ENCODE assay signal across 9 cellular contexts in the genomic region with DNA sequence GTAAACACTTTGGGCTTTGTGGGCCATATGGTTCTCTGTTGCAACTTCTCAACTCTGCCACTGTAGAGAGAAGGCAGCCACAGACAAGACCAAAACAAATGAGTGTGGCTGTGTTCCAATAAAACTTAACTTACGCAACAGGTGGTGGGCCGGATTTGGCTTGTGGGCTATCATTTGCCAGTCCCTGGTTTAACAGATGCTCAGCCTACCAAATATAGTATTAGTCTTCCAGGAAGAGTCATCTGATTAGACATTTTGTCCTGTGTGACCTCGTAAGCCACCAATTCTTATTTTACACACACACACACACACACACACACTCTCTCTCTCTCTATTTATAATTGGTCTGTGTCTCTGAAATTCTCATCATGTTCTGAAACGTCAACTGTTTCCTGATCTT.
A peak's percentile ranks its signal among the peaks of the same experiment; 100 is the strongest.
DNase-seq lines count a peak whose midpoint lies in the region; ATAC-seq and TF ChIP-seq lines count a peak whose summit lies in the region.
"Had no signal": no experiment of that assay in that cellular context is flagged by ENCODE, and none has a peak within 500 bp of the region (broad histone marks: within the 10 kb centered on the region; RNA-seq: fewer than 3 reads in every experiment).

No MANE protein-coding gene starts in this region.

- H3K4me3 ChIP-seq in stomach, result no peak overlapping the region

- H3K27me3 ChIP-seq in stomach, result no peaks in the 10 kb centered on the region

- peaks cover 6 to 25% (median 16%) of the 10 kb centered on the region in 4 donors for H3K4me1 ChIP-seq in stomach

- no peaks in the 10 kb centered on the region for H3K27me3 Mint-ChIP-seq in T-cell
- H3K27me3 Mint-ChIP-seq: B cell had no signal

- POLR2A ChIA-PET in T-cell (lab: Charles Lee), result interaction anchor here (0.5 to 0.6 kb wide), 2 partner anchors 13 to 255 kb away, joined by 3 read pairs; no protein-coding TSS in a partner anchor

- no peaks in the 10 kb centered on the region for H3K36me3 ChIP-seq in stomach

- TF ChIP-seq POLR2A in stomach (IDR thresholded peaks at IDR 0.05), result no peak

- CTCF ChIA-PET in T-cell (lab: Charles Lee), result no interaction called here

- DNase-seq in NK-92 treated with Interleukin-12 subunit alpha and Interleukin-12 subunit beta, amount 100 ng/mL, for 24 hours (lab: John Stamatoyannopoulos, UW), result peak; percentile 73
- DNase-seq in NK-92 (lab: John Stamatoyannopoulos, UW; ENCODE audit: unreplicated experiment), result no peak
- peak in 23 of 34 experiments; percentile 1 to 45 (median 22) for DNase-seq in T-cell
- peak; percentile 37 for DNase-seq in left cardiac atrium
- peak; percentile 36 for DNase-seq in stomach
- DNase-seq in cerebellum (ENCODE audit: low spot score), result no peak

- peak; percentile 36 for TF ChIP-seq EP300 in stomach (IDR thresholded peaks at IDR 0.05)

- H3K9me3 Mint-ChIP-seq in T-cell, result no peaks in the 10 kb centered on the region

- H3K27ac ChIP-seq in stomach, result peak overlapping the region in 4 of 5 donors; percentile 61 to 76 (median 66)

- peaks cover 22 to 31% (median 23%) of the 10 kb centered on the region in 3 donors for H3K4me1 Mint-ChIP-seq in T-cell

- no peak for TF ChIP-seq CTCF in stomach (IDR thresholded peaks at IDR 0.05)

- peaks cover 42% of the 10 kb centered on the region for H3K36me3 Mint-ChIP-seq in T-cell

- intact Hi-C loops in left cardiac atrium (cut with DNase I), result no loop called here
- intact Hi-C loops in stomach (cut with DNase I; ENCODE audit: low total_unique reads), result no loop called here

- ATAC-seq in T-cell (replicated peaks in 1 of 4), result peak; percentile 30 to 73 (median 42)
- ATAC-seq in left cardiac atrium, result peak; percentile 81 to 89
- ATAC-seq in HG03432 (IDR thresholded peaks at IDR 0.05; ENCODE audit: unreplicated experiment), result no peak
- ATAC-seq in HG02610 (IDR thresholded peaks at IDR 0.05; ENCODE audit: unreplicated experiment), result no peak

- no peak overlapping the region for H3K27ac Mint-ChIP-seq in T-cell
- H3K27ac Mint-ChIP-seq: B cell had no signal

- WGBS in stomach, 5 donors, result 18 to 38% (median 34%) methylated on average over 4 of the region's 4 CpGs

- no peaks in the 10 kb centered on the region for H3K9me3 ChIP-seq in stomach

- no peak overlapping the region for H3K4me3 Mint-ChIP-seq in T-cell
- H3K4me3 Mint-ChIP-seq: B cell had no signal

Comparison
In these comparisons a context has a peak if more than half of its experiments do, and no peak if none do; other contexts are left out.
1. DNase-seq: peak in NK-92 treated with Interleukin-12 subunit alpha and Interleukin-12 subunit beta, amount 100 ng/mL, for 24 hours (single experiment), T-cell (23 of 34), left cardiac atrium (single experiment) and stomach (single experiment); none in NK-92 (single experiment) and cerebellum (single experiment).
2. ATAC-seq: peak in T-cell (4 of 4) and left cardiac atrium (2 of 2); none in HG03432 (single experiment) and HG02610 (single experiment).